In the genomic region with DNA sequence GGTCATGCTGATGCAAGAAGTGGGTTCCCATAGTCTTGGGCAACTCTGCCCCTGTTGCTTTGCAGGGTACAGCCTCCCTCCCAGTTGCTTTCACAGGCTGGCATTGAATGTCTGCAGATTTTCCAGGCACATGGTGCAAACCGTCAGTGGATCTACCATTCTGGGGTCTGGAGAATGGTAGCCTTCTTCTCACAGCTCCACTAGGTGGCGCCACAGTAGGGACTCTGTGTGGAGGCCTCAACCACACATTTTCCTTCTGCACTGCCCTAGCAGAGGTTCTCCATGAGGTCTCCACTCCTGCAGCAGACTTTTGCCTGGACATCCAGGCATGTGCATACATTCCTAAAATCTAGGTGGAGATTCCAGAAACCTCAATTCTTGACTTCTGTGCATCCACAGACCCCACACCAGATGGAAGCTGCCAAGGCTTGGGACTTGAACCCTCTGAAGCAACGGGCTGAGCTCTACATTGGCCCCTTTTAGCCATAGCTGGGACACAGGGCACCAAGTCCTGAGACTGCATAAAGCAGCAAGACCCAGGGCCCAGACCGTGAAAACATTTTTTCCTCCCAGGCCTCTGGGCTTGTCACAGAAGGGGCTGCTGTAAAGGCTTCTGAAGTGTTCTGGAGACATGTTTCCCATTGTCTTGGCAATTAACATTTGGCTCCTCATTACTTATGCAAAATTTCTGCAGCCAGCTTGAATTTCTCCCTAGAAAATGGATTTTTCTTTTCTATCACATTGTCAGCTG, we compare ENCODE assay signal across 1 cellular context.
A peak's percentile ranks its signal among the peaks of the same experiment; 100 is the strongest.
TF ChIP-seq lines count a peak whose summit lies in the region.

No MANE protein-coding gene starts in this region.

TF ChIP-seq in K562, 482 proteins besides CTCF, POLR2A, EP300 and RAD21 (continued from another document):
- TF ChIP-seq, protein P1, sequence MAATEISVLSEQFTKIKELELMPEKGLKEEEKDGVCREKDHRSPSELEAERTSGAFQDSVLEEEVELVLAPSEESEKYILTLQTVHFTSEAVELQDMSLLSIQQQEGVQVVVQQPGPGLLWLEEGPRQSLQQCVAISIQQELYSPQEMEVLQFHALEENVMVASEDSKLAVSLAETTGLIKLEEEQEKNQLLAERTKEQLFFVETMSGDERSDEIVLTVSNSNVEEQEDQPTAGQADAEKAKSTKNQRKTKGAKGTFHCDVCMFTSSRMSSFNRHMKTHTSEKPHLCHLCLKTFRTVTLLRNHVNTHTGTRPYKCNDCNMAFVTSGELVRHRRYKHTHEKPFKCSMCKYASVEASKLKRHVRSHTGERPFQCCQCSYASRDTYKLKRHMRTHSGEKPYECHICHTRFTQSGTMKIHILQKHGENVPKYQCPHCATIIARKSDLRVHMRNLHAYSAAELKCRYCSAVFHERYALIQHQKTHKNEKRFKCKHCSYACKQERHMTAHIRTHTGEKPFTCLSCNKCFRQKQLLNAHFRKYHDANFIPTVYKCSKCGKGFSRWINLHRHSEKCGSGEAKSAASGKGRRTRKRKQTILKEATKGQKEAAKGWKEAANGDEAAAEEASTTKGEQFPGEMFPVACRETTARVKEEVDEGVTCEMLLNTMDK (IDR thresholded peaks at IDR 0.05; ENCODE audit: borderline replicate concordance, insufficient read depth, low read depth, low read length, poor library complexity, severe bottlenecking) = peak; percentile 36
TF ChIP-seq in K562: peak in this region for 1.
